ENCODE assay signal across 11 cellular contexts in the genomic region with DNA sequence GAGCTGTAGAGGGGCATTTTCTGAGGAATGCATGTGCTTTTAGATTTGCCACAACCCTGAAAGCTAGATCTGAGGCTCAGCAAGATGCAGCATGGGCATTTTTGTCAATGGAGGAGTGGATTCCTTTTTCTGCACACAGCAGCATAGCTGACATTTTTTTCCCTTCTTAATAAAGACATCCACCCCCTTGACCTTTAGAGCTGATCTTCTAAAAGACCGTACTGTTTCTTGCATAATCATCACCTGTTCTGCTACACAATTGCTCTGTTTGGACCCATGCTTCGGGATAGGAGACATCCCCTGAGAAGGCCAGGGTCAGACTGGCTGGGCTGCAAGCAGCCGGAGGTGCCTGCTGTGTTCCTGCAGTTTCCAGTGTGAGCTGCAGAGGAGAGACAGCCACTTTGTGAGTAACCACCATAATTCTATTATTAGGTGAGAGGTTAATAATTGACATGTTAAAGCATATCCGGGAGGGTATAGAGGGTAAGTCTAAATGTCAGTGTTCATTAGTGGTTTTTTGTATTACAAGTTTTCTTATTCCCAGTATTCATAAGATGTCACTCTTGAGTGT.
DNase-seq lines count a peak whose midpoint lies in the region; ATAC-seq and TF ChIP-seq lines count a peak whose summit lies in the region.
"Had no signal": no experiment of that assay in that cellular context is flagged by ENCODE, and none has a peak within 500 bp of the region (broad histone marks: within the 10 kb centered on the region; RNA-seq: fewer than 3 reads in every experiment).

No MANE protein-coding gene starts in this region.

- peaks cover 5 to 9% of the 10 kb centered on the region in 2 donors for H3K4me1 Mint-ChIP-seq in stimulated activated naive B cell treated with anti-CD40 and anti-IgM and Interleukin-4, amounts not matched to agents 10 μg/mL and 1 μg/mL and 100 μg/mL, for 72 hours
- H3K4me1 Mint-ChIP-seq: activated B cell treated with CpG ODN at 0.5 μM for 24 hours had no signal

- no peaks in the 10 kb centered on the region for H3K27me3 ChIP-seq in Karpas-422 (ENCODE audit: low read length)
- H3K27me3 ChIP-seq: hepatocyte had no signal

- H4K20me1 ChIP-seq in Karpas-422 (ENCODE audit: insufficient read depth, low read depth, low read length) = no peaks in the 10 kb centered on the region

- H3K79me2 ChIP-seq in Karpas-422 (ENCODE audit: low read length) = no peaks in the 10 kb centered on the region
- H3K79me2 ChIP-seq: hepatocyte had no signal

- TF ChIP-seq POLR2A in GM19099 (IDR thresholded peaks at IDR 0.05; ENCODE audit: extremely low read depth, insufficient read length, low read depth) = peak; percentile 31

- H3K36me3 ChIP-seq in Karpas-422 (ENCODE audit: insufficient read depth, low read length) = no peaks in the 10 kb centered on the region

- intact Hi-C loops in left ventricle myocardium superior (cut with micrococcal nuclease) = no loop called here

- no peaks in the 10 kb centered on the region for H3K4me1 ChIP-seq in Karpas-422 (ENCODE audit: low read length)

- H3K36me3 Mint-ChIP-seq in stimulated activated naive B cell treated with anti-CD40 and anti-IgM and Interleukin-4, amounts not matched to agents 10 μg/mL and 1 μg/mL and 100 μg/mL, for 72 hours = no peaks in the 10 kb centered on the region

- H3K27ac ChIP-seq in caudate nucleus (ENCODE audit: low read depth, low read length) = peak overlapping the region; percentile 4
- no peak overlapping the region for H3K27ac ChIP-seq in Karpas-422 (ENCODE audit: low read length)

- no peaks in the 10 kb centered on the region for H3K9me2 ChIP-seq in Karpas-422 (replicated peaks; ENCODE audit: insufficient read depth, low read length)

- H3K27me3 Mint-ChIP-seq in stimulated activated naive B cell treated with anti-CD40 and anti-IgM and Interleukin-4, amounts not matched to agents 10 μg/mL and 1 μg/mL and 100 μg/mL, for 72 hours = peaks cover 0 to 4% of the 10 kb centered on the region in 2 donors

- no peaks in the 10 kb centered on the region for H3K9me3 Mint-ChIP-seq in stimulated activated naive B cell treated with anti-CD40 and anti-IgM and Interleukin-4, amounts not matched to agents 10 μg/mL and 1 μg/mL and 100 μg/mL, for 72 hours
- H3K9me3 Mint-ChIP-seq: activated B cell treated with CpG ODN at 0.5 μM for 24 hours had no signal

- H3K9me3 ChIP-seq in Karpas-422 (ENCODE audit: low read length) = no peaks in the 10 kb centered on the region

- no peak overlapping the region for H3K4me2 ChIP-seq in Karpas-422 (ENCODE audit: low read depth, low read length, poor library complexity, severe bottlenecking)
- H3K4me2 ChIP-seq: hepatocyte had no signal

- H3K27ac Mint-ChIP-seq in stimulated activated naive B cell treated with anti-CD40 and anti-IgM and Interleukin-4, amounts not matched to agents 10 μg/mL and 1 μg/mL and 100 μg/mL, for 72 hours = no peak overlapping the region
- H3K27ac Mint-ChIP-seq: activated B cell treated with CpG ODN at 0.5 μM for 24 hours had no signal

- no peak overlapping the region for H3K4me3 ChIP-seq in Karpas-422 (ENCODE audit: low read length)
- H3K4me3 ChIP-seq: hepatocyte had no signal

- ATAC-seq in HG02852 (IDR thresholded peaks at IDR 0.05; ENCODE audit: unreplicated experiment) (peak; percentile 56), left ventricle myocardium superior (no peak)
- ATAC-seq in stimulated activated naive B cell treated with anti-CD40 and anti-IgM and Interleukin-4, amounts not matched to agents 10 μg/mL and 1 μg/mL and 100 μg/mL, for 72 hours (replicated peaks) = peak; percentile 66 to 68
- ATAC-seq: Panc1 had no signal

- DNase-seq in caudate nucleus (lab: John Stamatoyannopoulos, UW) = peak in 1 of 61 donors; percentile 29
- DNase-seq in stimulated activated naive B cell treated with anti-CD40 and anti-IgM and Interleukin-4, amounts not matched to agents 10 μg/mL and 1 μg/mL and 100 μg/mL, for 72 hours = no peak
- no peak for DNase-seq in UCSD-AML1 (lab: John Stamatoyannopoulos, UW; ENCODE audit: unreplicated experiment)
- no peak for DNase-seq in left ventricle myocardium superior
- DNase-seq in Karpas-422 = no peak
- DNase-seq in NCI-H1417 treated with DMSO at 0.1 percent for 48 hours (lab: John Stamatoyannopoulos, UW) = no peak
- DNase-seq: activated B cell treated with CpG ODN at 0.5 μM for 24 hours had no signal

- H3K9ac ChIP-seq in Karpas-422 (ENCODE audit: low read length) = no peak overlapping the region

- H2AFZ ChIP-seq in Karpas-422 (ENCODE audit: low read length) = no peak overlapping the region
- H2AFZ ChIP-seq: hepatocyte had no signal

- H3K4me3 Mint-ChIP-seq in stimulated activated naive B cell treated with anti-CD40 and anti-IgM and Interleukin-4, amounts not matched to agents 10 μg/mL and 1 μg/mL and 100 μg/mL, for 72 hours = no peak overlapping the region
- H3K4me3 Mint-ChIP-seq: activated B cell treated with CpG ODN at 0.5 μM for 24 hours had no signal
